2 cellular contexts compared by ENCODE assay signal in the genomic region with DNA sequence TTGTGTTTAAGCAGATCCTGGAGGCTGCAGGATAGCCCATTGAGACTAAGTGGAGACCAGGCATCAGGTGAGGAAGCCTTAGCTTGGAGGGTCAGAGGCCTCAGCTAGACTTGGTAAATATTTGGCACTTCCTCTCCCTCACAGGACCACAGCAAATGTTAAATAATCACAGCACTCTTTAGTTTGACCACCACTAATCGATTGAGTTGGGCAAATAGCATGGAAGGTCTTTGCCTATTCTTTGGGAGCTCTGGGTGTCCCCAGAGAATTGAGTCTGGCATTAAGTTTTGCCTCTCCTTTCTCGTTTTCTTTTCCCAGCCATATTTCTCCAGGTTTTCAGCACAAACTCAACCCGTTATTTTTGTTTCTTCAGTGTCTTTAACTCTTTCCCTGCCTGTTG.
TF ChIP-seq lines count a peak whose summit lies in the region.

No MANE protein-coding gene starts in this region.

TF ChIP-seq in IMR-90, 13 proteins besides CTCF, POLR2A, EP300 and RAD21:
- no peak for TF ChIP-seq RFX5 (IDR thresholded peaks at IDR 0.05; ENCODE audit: low read depth, low read length)
- TF ChIP-seq FOS (IDR thresholded peaks at IDR 0.05; ENCODE audit: low read depth, low read length) = no peak
- TF ChIP-seq, protein P1, sequence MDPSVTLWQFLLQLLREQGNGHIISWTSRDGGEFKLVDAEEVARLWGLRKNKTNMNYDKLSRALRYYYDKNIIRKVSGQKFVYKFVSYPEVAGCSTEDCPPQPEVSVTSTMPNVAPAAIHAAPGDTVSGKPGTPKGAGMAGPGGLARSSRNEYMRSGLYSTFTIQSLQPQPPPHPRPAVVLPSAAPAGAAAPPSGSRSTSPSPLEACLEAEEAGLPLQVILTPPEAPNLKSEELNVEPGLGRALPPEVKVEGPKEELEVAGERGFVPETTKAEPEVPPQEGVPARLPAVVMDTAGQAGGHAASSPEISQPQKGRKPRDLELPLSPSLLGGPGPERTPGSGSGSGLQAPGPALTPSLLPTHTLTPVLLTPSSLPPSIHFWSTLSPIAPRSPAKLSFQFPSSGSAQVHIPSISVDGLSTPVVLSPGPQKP (IDR thresholded peaks at IDR 0.05; ENCODE audit: borderline replicate concordance, low read depth, low read length) = no peak
- TF ChIP-seq MAZ (IDR thresholded peaks at IDR 0.05; ENCODE audit: borderline replicate concordance, low read depth, low read length) = no peak
- no peak for TF ChIP-seq SMC3 (IDR thresholded peaks at IDR 0.05; ENCODE audit: low read depth, low read length)
- TF ChIP-seq, protein P2, sequence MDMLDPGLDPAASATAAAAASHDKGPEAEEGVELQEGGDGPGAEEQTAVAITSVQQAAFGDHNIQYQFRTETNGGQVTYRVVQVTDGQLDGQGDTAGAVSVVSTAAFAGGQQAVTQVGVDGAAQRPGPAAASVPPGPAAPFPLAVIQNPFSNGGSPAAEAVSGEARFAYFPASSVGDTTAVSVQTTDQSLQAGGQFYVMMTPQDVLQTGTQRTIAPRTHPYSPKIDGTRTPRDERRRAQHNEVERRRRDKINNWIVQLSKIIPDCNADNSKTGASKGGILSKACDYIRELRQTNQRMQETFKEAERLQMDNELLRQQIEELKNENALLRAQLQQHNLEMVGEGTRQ (IDR thresholded peaks at IDR 0.05; ENCODE audit: low read depth, low read length) = no peak
- TF ChIP-seq RCOR1 (IDR thresholded peaks at IDR 0.05; ENCODE audit: insufficient replicate concordance, low read length) = no peak
- TF ChIP-seq BHLHE40 (IDR thresholded peaks at IDR 0.05; ENCODE audit: low read depth, low read length) = no peak
- TF ChIP-seq NFE2L2 (IDR thresholded peaks at IDR 0.05; ENCODE audit: low read depth, low read length) = no peak
- no peak for TF ChIP-seq MAFK (IDR thresholded peaks at IDR 0.05; ENCODE audit: low read depth, low read length)
- TF ChIP-seq MXI1 (IDR thresholded peaks at IDR 0.05; ENCODE audit: borderline replicate concordance, low read depth, low read length) = no peak

TF ChIP-seq in GM12878, 131 proteins besides CTCF, POLR2A, EP300 and RAD21:
- TF ChIP-seq ZNF622 (IDR thresholded peaks at IDR 0.05) = no peak
- TF ChIP-seq MEF2B (IDR thresholded peaks at IDR 0.05; ENCODE audit: partially characterized antibody, poor library complexity, severe bottlenecking) = peak; percentile 52
